ENCODE assay signal across 14 cellular contexts in the genomic region with DNA sequence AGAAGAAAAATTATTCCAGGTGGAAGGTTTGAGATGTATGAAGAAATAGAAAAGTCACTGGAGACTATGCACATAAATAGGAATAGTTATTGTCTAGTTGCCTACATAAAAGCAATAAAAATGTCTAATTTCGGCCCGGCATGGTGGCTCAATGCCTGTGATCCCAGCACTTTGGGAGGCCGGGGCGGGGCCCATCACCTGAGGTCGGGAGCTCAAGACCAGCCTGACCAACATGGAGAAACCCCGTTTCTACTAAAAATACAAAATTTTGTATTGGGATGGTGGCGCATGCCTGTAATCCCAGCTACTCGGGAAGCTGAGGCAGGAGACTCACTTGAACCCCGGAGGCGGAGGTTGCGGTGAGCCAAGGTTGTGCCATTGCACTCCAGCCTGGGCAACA. TPM values are rescaled to one million over a fixed set of nuclear protein-coding genes. Genes with fewer than 3 reads are reported as not detected.
"Had no signal": no experiment of that assay in that cellular context is flagged by ENCODE, and none has a peak within 500 bp of the region (broad histone marks: within the 10 kb centered on the region; RNA-seq: fewer than 3 reads in every experiment).

No MANE protein-coding gene starts in this region.

RNA-seq across cellular contexts. Expression of gene GPR148, which starts 3.4 kb away (rescaled TPM):
- total RNA-seq: activated B cell treated with CpG ODN at 0.5 μM for 24 hours; activated CD4-positive, alpha-beta memory T cell treated with anti-CD3 and anti-CD28 coated beads for 36 hours; activated CD4-positive, alpha-beta memory T cell treated with anti-CD3 and anti-CD28 coated beads, Interleukin-2, amount 10 ng/mL, durations not matched to agents 7 days and 5 days; activated CD4-positive, alpha-beta T cell treated with anti-CD3 and anti-CD28 coated beads for 36 hours; activated CD4-positive, alpha-beta T cell treated with anti-CD3 and anti-CD28 coated beads, Interleukin-2, amount 10 ng/mL, durations not matched to agents 7 days and 5 days; activated CD8-positive, alpha-beta memory T cell treated with anti-CD3 and anti-CD28 coated beads for 36 hours; activated CD8-positive, alpha-beta memory T cell treated with anti-CD3 and anti-CD28 coated beads, Interleukin-2, amount 10 ng/mL, durations not matched to agents 7 days and 5 days; activated CD8-positive, alpha-beta T cell treated with anti-CD3 and anti-CD28 coated beads for 36 hours; activated CD8-positive, alpha-beta T cell treated with anti-CD3 and anti-CD28 coated beads, Interleukin-2, amount 10 ng/mL, durations not matched to agents 7 days and 5 days; T-cell; T-helper 1 cell treated with Interleukin-12 subunit alpha and Interleukin-12 subunit beta and Interleukin-4 antibody, amounts not matched to agents 30 ng/mL and 1 ng/mL, for 36 hours; T-helper 17 cell; T-helper 2 cell treated with Interferon-gamma antibody and Interleukin-4, amounts not matched to agents 100 ng/mL and 5 ng/mL, for 36 hours; WTC11 had no signal

RNA-seq across cellular contexts. Expression of gene AMER3, which starts 23.1 kb away (rescaled TPM):
- total RNA-seq: activated B cell treated with CpG ODN at 0.5 μM for 24 hours; activated CD4-positive, alpha-beta memory T cell treated with anti-CD3 and anti-CD28 coated beads for 36 hours; activated CD4-positive, alpha-beta memory T cell treated with anti-CD3 and anti-CD28 coated beads, Interleukin-2, amount 10 ng/mL, durations not matched to agents 7 days and 5 days; activated CD4-positive, alpha-beta T cell treated with anti-CD3 and anti-CD28 coated beads for 36 hours; activated CD4-positive, alpha-beta T cell treated with anti-CD3 and anti-CD28 coated beads, Interleukin-2, amount 10 ng/mL, durations not matched to agents 7 days and 5 days; activated CD8-positive, alpha-beta memory T cell treated with anti-CD3 and anti-CD28 coated beads for 36 hours; activated CD8-positive, alpha-beta memory T cell treated with anti-CD3 and anti-CD28 coated beads, Interleukin-2, amount 10 ng/mL, durations not matched to agents 7 days and 5 days; activated CD8-positive, alpha-beta T cell treated with anti-CD3 and anti-CD28 coated beads for 36 hours; activated CD8-positive, alpha-beta T cell treated with anti-CD3 and anti-CD28 coated beads, Interleukin-2, amount 10 ng/mL, durations not matched to agents 7 days and 5 days; T-cell; T-helper 1 cell treated with Interleukin-12 subunit alpha and Interleukin-12 subunit beta and Interleukin-4 antibody, amounts not matched to agents 30 ng/mL and 1 ng/mL, for 36 hours; T-helper 17 cell; T-helper 2 cell treated with Interferon-gamma antibody and Interleukin-4, amounts not matched to agents 100 ng/mL and 5 ng/mL, for 36 hours had no signal
